8 cellular contexts compared by ENCODE assay signal in genomic region chr15:44289352-44289790, GRCh38. TPM values are rescaled to one million over a fixed set of nuclear protein-coding genes. Genes with fewer than 3 reads are reported as not detected.
DNase-seq lines count a peak whose midpoint lies in the region; TF ChIP-seq lines count a peak whose summit lies in the region.

No MANE protein-coding gene starts in this region.

- H3K27me3 Mint-ChIP-seq in activated naive CD4-positive, alpha-beta T cell treated with anti-CD3 and anti-CD28 coated beads for 36 hours (ENCODE audit: low read depth), result no peaks in the 10 kb centered on the region
- peaks cover 2% of the 10 kb centered on the region for H3K27me3 Mint-ChIP-seq in activated CD4-positive, alpha-beta memory T cell treated with anti-CD3 and anti-CD28 coated beads, Interleukin-2, amount 10 ng/mL, durations not matched to agents 7 days and 5 days

- peaks cover 11% of the 10 kb centered on the region; the same call in 1 of the 2 replicates for H3K4me1 ChIP-seq in iPS-20b (ENCODE audit: insufficient read depth, low read length)
- H3K4me1 ChIP-seq in subcutaneous abdominal adipose tissue (ENCODE audit: control insufficient read depth in 5 of 5, insufficient read depth in 5 of 5, low read length in 5 of 5), result peaks cover 5 to 30% (median 23%) of the 10 kb centered on the region in 5 donors

- TF ChIP-seq CTCF in GM13976 (IDR thresholded peaks at IDR 0.05; ENCODE audit: borderline replicate concordance, control extremely low read depth, extremely low read depth, insufficient read depth, missing control alignments), result no peak

- CTCF ChIA-PET in activated naive CD4-positive, alpha-beta T cell treated with anti-CD3 and anti-CD28 coated beads for 36 hours (lab: Charles Lee), result interaction anchor here (1.0 to 1.5 kb wide), 6 partner anchors 12 to 257 kb away, joined by 3 to 6 read pairs (median 4); partner anchors contain the start of gene CTDSPL2
- CTCF ChIA-PET in activated CD4-positive, alpha-beta memory T cell treated with anti-CD3 and anti-CD28 coated beads, Interleukin-2, amount 10 ng/mL, durations not matched to agents 7 days and 5 days (lab: Charles Lee), result interaction anchor here (0.6 to 1.3 kb wide), 8 partner anchors 9 to 303 kb away, joined by 3 to 6 read pairs (median 4); partner anchors contain the start of gene CTDSPL2

- H3K9me3 ChIP-seq in iPS-20b (ENCODE audit: insufficient read depth, low read depth, low read length), result no peaks in the 10 kb centered on the region
- H3K9me3 ChIP-seq in subcutaneous abdominal adipose tissue (ENCODE audit: control insufficient read depth in 5 of 5, low read length in 5 of 5), result no peaks in the 10 kb centered on the region

- in situ Hi-C loops in GM13976 (cut with MboI; ENCODE audit: low sequenced_read_pairs, unreplicated experiment), result no loop called here

- H3K27me3 ChIP-seq in iPS-20b (ENCODE audit: insufficient read depth, low read length), result no peaks in the 10 kb centered on the region
- H3K27me3 ChIP-seq in subcutaneous abdominal adipose tissue (ENCODE audit: control insufficient read depth in 5 of 5, insufficient read depth in 4 of 5, low read length in 5 of 5), result peaks cover 0 to 3% (median 0%) of the 10 kb centered on the region in 5 donors

- no peak for DNase-seq in activated naive CD4-positive, alpha-beta T cell treated with anti-CD3 and anti-CD28 coated beads for 36 hours
- DNase-seq in activated naive CD4-positive, alpha-beta T cell (lab: John Stamatoyannopoulos, UW), result no peak
- no peak for DNase-seq in activated CD4-positive, alpha-beta memory T cell treated with anti-CD3 and anti-CD28 coated beads, Interleukin-2, amount 10 ng/mL, durations not matched to agents 7 days and 5 days
- no peak for DNase-seq in GM13976 (ENCODE audit: low spot score)
- DNase-seq in NCI-H510A (lab: John Stamatoyannopoulos, UW), result no peak
- DNase-seq in hepatic stellate cell (ENCODE audit: low spot score), result no peak

- H3K27ac ChIP-seq in iPS-20b (ENCODE audit: low read length), result no peak overlapping the region
- H3K27ac ChIP-seq in subcutaneous abdominal adipose tissue (ENCODE audit: low read depth, low read length), result peak overlapping the region; percentile 92

- intact Hi-C loops in activated naive CD4-positive, alpha-beta T cell treated with anti-CD3 and anti-CD28 coated beads for 36 hours (cut with micrococcal nuclease), result loop anchor here (2.0 kb wide), 1 partner anchor 421 kb away; the partner anchor contains the start of genes B2M and PATL2

- H3K9ac ChIP-seq in iPS-20b (ENCODE audit: low read depth, low read length), result peak overlapping the region; percentile 92; the same call in 1 of the 2 replicates
- peak overlapping the region; percentile 70 to 92 (median 87) for H3K9ac ChIP-seq in subcutaneous abdominal adipose tissue (ENCODE audit: low read length in 5 of 5)

- POLR2A ChIA-PET in activated CD4-positive, alpha-beta memory T cell treated with anti-CD3 and anti-CD28 coated beads, Interleukin-2, amount 10 ng/mL, durations not matched to agents 7 days and 5 days (lab: Charles Lee), result interaction anchor here (0.8 to 5.4 kb wide), 8 partner anchors 19 to 500 kb away, joined by 3 to 93 read pairs (median 4); partner anchors contain the start of genes CTDSPL2 and EIF3J

- H3K4me3 ChIP-seq in iPS-20b (ENCODE audit: low read length) (peak overlapping the region; percentile 89), subcutaneous abdominal adipose tissue (ENCODE audit: low read depth in 1 of 5, low read length in 5 of 5) (peak overlapping the region; percentile 64 to 96 (median 86))

- H3K4me3 Mint-ChIP-seq in activated naive CD4-positive, alpha-beta T cell treated with anti-CD3 and anti-CD28 coated beads for 36 hours, result peak overlapping the region; percentile 88
- peak overlapping the region; percentile 90 for H3K4me3 Mint-ChIP-seq in activated CD4-positive, alpha-beta memory T cell treated with anti-CD3 and anti-CD28 coated beads, Interleukin-2, amount 10 ng/mL, durations not matched to agents 7 days and 5 days

- peaks cover 42% of the 10 kb centered on the region for H3K4me1 Mint-ChIP-seq in activated naive CD4-positive, alpha-beta T cell treated with anti-CD3 and anti-CD28 coated beads for 36 hours (ENCODE audit: low read depth)
- peaks cover 43% of the 10 kb centered on the region for H3K4me1 Mint-ChIP-seq in activated CD4-positive, alpha-beta memory T cell treated with anti-CD3 and anti-CD28 coated beads, Interleukin-2, amount 10 ng/mL, durations not matched to agents 7 days and 5 days

- peaks cover 4% of the 10 kb centered on the region for H3K36me3 Mint-ChIP-seq in activated naive CD4-positive, alpha-beta T cell treated with anti-CD3 and anti-CD28 coated beads for 36 hours (ENCODE audit: low read depth)
- H3K36me3 Mint-ChIP-seq in activated CD4-positive, alpha-beta memory T cell treated with anti-CD3 and anti-CD28 coated beads, Interleukin-2, amount 10 ng/mL, durations not matched to agents 7 days and 5 days (ENCODE audit: low read depth), result peaks cover 19% of the 10 kb centered on the region

- H3K9me3 Mint-ChIP-seq in activated naive CD4-positive, alpha-beta T cell treated with anti-CD3 and anti-CD28 coated beads for 36 hours, result no peaks in the 10 kb centered on the region
- H3K9me3 Mint-ChIP-seq in activated CD4-positive, alpha-beta memory T cell treated with anti-CD3 and anti-CD28 coated beads, Interleukin-2, amount 10 ng/mL, durations not matched to agents 7 days and 5 days, result no peaks in the 10 kb centered on the region

- no peak overlapping the region for H3K27ac Mint-ChIP-seq in activated naive CD4-positive, alpha-beta T cell treated with anti-CD3 and anti-CD28 coated beads for 36 hours
- peak overlapping the region; percentile 50 for H3K27ac Mint-ChIP-seq in activated CD4-positive, alpha-beta memory T cell treated with anti-CD3 and anti-CD28 coated beads, Interleukin-2, amount 10 ng/mL, durations not matched to agents 7 days and 5 days

- H3K36me3 ChIP-seq in iPS-20b (ENCODE audit: insufficient read depth, low read depth, low read length), result peaks cover 4% of the 10 kb centered on the region; the same call in 1 of the 2 replicates
- peaks cover 0 to 8% (median 2%) of the 10 kb centered on the region in 5 donors for H3K36me3 ChIP-seq in subcutaneous abdominal adipose tissue (ENCODE audit: control insufficient read depth in 5 of 5, insufficient read depth in 5 of 5, low read length in 5 of 5)

RNA-seq across cellular contexts. Expression of gene GOLM2, which starts 0.9 kb away (rescaled TPM):
- 10 to 100 TPM; 15.6 to 18.0 TPM for total RNA-seq in activated naive CD4-positive, alpha-beta T cell treated with anti-CD3 and anti-CD28 coated beads for 36 hours
- total RNA-seq in activated CD4-positive, alpha-beta memory T cell treated with anti-CD3 and anti-CD28 coated beads, Interleukin-2, amount 10 ng/mL, durations not matched to agents 7 days and 5 days, result 10 to 100 TPM; 48.7 to 53.4 TPM
